Comparison of ENCODE assay signal across 10 cellular contexts in genomic region chr6:136977075-136977474, GRCh38. TPM values are rescaled to one million over a fixed set of nuclear protein-coding genes. Genes with fewer than 3 reads are reported as not detected.
"Had no signal": no experiment of that assay in that cellular context is flagged by ENCODE, and none has a peak within 500 bp of the region (broad histone marks: within the 10 kb centered on the region; RNA-seq: fewer than 3 reads in every experiment).

No MANE protein-coding gene starts in this region.

- H3K27ac ChIP-seq: HL-60 had no signal

- H3K9me3 Mint-ChIP-seq: HFFc6, IgD-negative memory B cell had no signal

- H3K4me3 ChIP-seq: HAP-1 had no signal

- H3K4me1 ChIP-seq: HAP-1 had no signal

- FAIRE-seq: H54, HepG2 had no signal

- H3K36me3 ChIP-seq: HAP-1 had no signal

- DNase-seq: GOT3, HFFc6, KBM-7 had no signal

- ATAC-seq: HCT116, HepG2 had no signal

- H3K27ac Mint-ChIP-seq: HFFc6, IgD-negative memory B cell had no signal

- H3K9me3 ChIP-seq: HAP-1 had no signal

- H3K4me3 Mint-ChIP-seq: HFFc6, IgD-negative memory B cell had no signal

RNA-seq across cellular contexts. Expression of gene SLC35D3, which starts 55.0 kb away (rescaled TPM):
- total RNA-seq: HepG2, HFFc6, HT1080 had no signal
- polyA plus RNA-seq: HepG2, IgD-negative memory B cell had no signal
